In the genomic region with DNA sequence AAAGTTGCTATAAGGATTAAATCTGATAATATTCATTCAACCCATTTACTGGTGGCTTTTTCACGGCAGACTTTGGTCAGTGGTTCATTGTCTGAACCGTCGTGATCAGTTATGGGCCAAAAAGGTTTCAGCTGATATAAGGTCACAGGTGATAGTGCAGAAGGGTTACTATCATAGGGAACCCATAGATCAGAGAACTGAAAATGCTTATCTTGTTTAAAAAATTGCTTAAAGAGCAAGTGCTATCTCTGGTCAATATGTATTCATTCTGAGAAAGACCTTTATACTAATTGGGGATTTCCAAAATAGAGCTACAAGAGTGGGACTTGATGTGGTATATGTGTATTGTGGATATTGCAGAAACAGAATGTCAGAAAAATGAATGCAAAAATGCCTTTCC, we compare ENCODE assay signal across 19 cellular contexts.
DNase-seq lines count a peak whose midpoint lies in the region; ATAC-seq and TF ChIP-seq lines count a peak whose summit lies in the region.
"Had no signal": no experiment of that assay in that cellular context is flagged by ENCODE, and none has a peak within 500 bp of the region (broad histone marks: within the 10 kb centered on the region; RNA-seq: fewer than 3 reads in every experiment).

No MANE protein-coding gene starts in this region.

- CTCF ChIA-PET in GM10248 (lab: Yijun Ruan, JAX), result interaction anchor here (0.9 to 1.0 kb wide), 2 partner anchors 14 to 17 kb away, joined by 3 read pairs; no protein-coding TSS in a partner anchor

- ATAC-seq in GM18868 (IDR thresholded peaks at IDR 0.05; ENCODE audit: unreplicated experiment) (peak; percentile 73), HG02798 (IDR thresholded peaks at IDR 0.05; ENCODE audit: poor library complexity, unreplicated experiment) (peak; percentile 53), HG03439 (IDR thresholded peaks at IDR 0.05; ENCODE audit: unreplicated experiment) (peak; percentile 62)
- no peak for ATAC-seq in stimulated activated naive CD8-positive, alpha-beta T cell treated with anti-CD3 and anti-CD28 coated beads, Interleukin-15, amount 100 ng/mL, for 72 hours
- ATAC-seq: T-helper 17 cell had no signal

- no peak for TF ChIP-seq CTCF in GM10248 (IDR thresholded peaks at IDR 0.05; ENCODE audit: control extremely low read depth, extremely low read depth, low read depth, missing control alignments)

- H3K27me3 Mint-ChIP-seq in stimulated activated naive CD8-positive, alpha-beta T cell treated with anti-CD3 and anti-CD28 coated beads, Interleukin-15, amount 100 ng/mL, for 72 hours, result no peaks in the 10 kb centered on the region
- H3K27me3 Mint-ChIP-seq: T-helper 17 cell had no signal

- H3K9me3 Mint-ChIP-seq in stimulated activated naive CD8-positive, alpha-beta T cell treated with anti-CD3 and anti-CD28 coated beads, Interleukin-15, amount 100 ng/mL, for 72 hours, result peaks cover 4% of the 10 kb centered on the region in 2 donors

- no peak overlapping the region for H3K4me3 Mint-ChIP-seq in stimulated activated naive CD8-positive, alpha-beta T cell treated with anti-CD3 and anti-CD28 coated beads, Interleukin-15, amount 100 ng/mL, for 72 hours
- H3K4me3 Mint-ChIP-seq: T-helper 17 cell had no signal

- DNase-seq in GM10248 (ENCODE audit: extremely low spot score) (peak; percentile 7), activated T-cell treated with anti-CD3 and anti-CD28 coated beads for 4 hours (no peak)
- DNase-seq in activated effector memory CD4-positive, alpha-beta T cell treated with Interleukin-2 at 50 U/mL for 16 hours, result no peak
- DNase-seq in stimulated activated naive CD8-positive, alpha-beta T cell treated with anti-CD3 and anti-CD28 coated beads, Interleukin-15, amount 100 ng/mL, for 72 hours, result no peak
- no peak for DNase-seq in activated CD8-positive, alpha-beta memory T cell treated with anti-CD3 and anti-CD28 coated beads for 24 hours
- DNase-seq: C1 segment of cervical spinal cord, DMS 273 treated with DMSO at 0.1 percent for 48 hours, GM23248, KG1, NCI-H1092, NCI-H446, NCI-H774, Peyer's patch, Right ventricle myocardium superior, SK-N-SH, T-helper 17 cell had no signal

- H3K27ac Mint-ChIP-seq in stimulated activated naive CD8-positive, alpha-beta T cell treated with anti-CD3 and anti-CD28 coated beads, Interleukin-15, amount 100 ng/mL, for 72 hours, result no peak overlapping the region
- H3K27ac Mint-ChIP-seq: T-helper 17 cell had no signal

- POLR2A ChIA-PET in GM10248 (lab: Yijun Ruan, JAX), result no interaction called here

- no peaks in the 10 kb centered on the region for H3K4me1 Mint-ChIP-seq in stimulated activated naive CD8-positive, alpha-beta T cell treated with anti-CD3 and anti-CD28 coated beads, Interleukin-15, amount 100 ng/mL, for 72 hours
- H3K4me1 Mint-ChIP-seq: T-helper 17 cell had no signal
